8 cellular contexts compared by ENCODE assay signal in genomic region chr15:45036812-45037781, GRCh38. TPM values are rescaled to one million over a fixed set of nuclear protein-coding genes. Genes with fewer than 3 reads are reported as not detected.
DNase-seq lines count a peak whose midpoint lies in the region; ATAC-seq and TF ChIP-seq lines count a peak whose summit lies in the region.
"Not testable (repeated sequence)": the region's sequence is repeated elsewhere in the genome, so short reads cannot be mapped to it uniquely, and the experiment has no call there.

No MANE protein-coding gene starts in this region.

- not testable (repeated sequence) for H3K36me3 ChIP-seq in KMS-11 (ENCODE audit: insufficient read depth); OCI-LY3 (replicated peaks; ENCODE audit: low read depth, low read length); effector memory CD4-positive, alpha-beta T cell (ENCODE audit: control insufficient read depth, insufficient read depth, low read length)

- not testable (repeated sequence) for H3K27me3 ChIP-seq in KMS-11 (ENCODE audit: insufficient read depth, low read depth); OCI-LY3 (ENCODE audit: low read depth, low read length); effector memory CD4-positive, alpha-beta T cell (replicated peaks; ENCODE audit: control insufficient read depth, insufficient read depth, low read length, poor library complexity, severe bottlenecking)

- TF ChIP-seq CTCF in KMS-11 (conservative IDR thresholded peaks at IDR 0.05; ENCODE audit: low read depth, low read length) = peak; percentile 59
- TF ChIP-seq CTCF in OCI-LY3 (IDR thresholded peaks at IDR 0.05; ENCODE audit: low read depth, low read length) = peak; percentile 75

- not testable (repeated sequence) for H3K36me3 Mint-ChIP-seq in activated CD8-positive, alpha-beta memory T cell treated with anti-CD3 and anti-CD28 coated beads, Interleukin-2, amount 10 ng/mL, durations not matched to agents 7 days and 5 days; memory B cell

- CTCF ChIA-PET in activated CD8-positive, alpha-beta memory T cell treated with anti-CD3 and anti-CD28 coated beads, Interleukin-2, amount 10 ng/mL, durations not matched to agents 7 days and 5 days (lab: Charles Lee) = interaction anchor here (0.6 to 4.2 kb wide), 7 partner anchors 9 to 449 kb away, joined by 3 to 21 read pairs (median 5); partner anchors contain the start of gene SORD

- H3K9me3 ChIP-seq in OCI-LY3 (ENCODE audit: insufficient read depth, low read length); effector memory CD4-positive, alpha-beta T cell (ENCODE audit: control insufficient read depth, low read length): not testable (repeated sequence)

- H3K9ac ChIP-seq in KMS-11; OCI-LY3 (ENCODE audit: low read length): not testable (repeated sequence)

- H3K4me2 ChIP-seq in KMS-11; OCI-LY3 (ENCODE audit: low read length): not testable (repeated sequence)

- peak overlapping the region; percentile 8 for H3K27ac Mint-ChIP-seq in activated CD8-positive, alpha-beta memory T cell treated with anti-CD3 and anti-CD28 coated beads, Interleukin-2, amount 10 ng/mL, durations not matched to agents 7 days and 5 days
- H3K27ac Mint-ChIP-seq in memory B cell = peak overlapping the region; percentile 45

- not testable (repeated sequence) for H3K79me2 ChIP-seq in KMS-11 (ENCODE audit: insufficient read depth, low read depth); OCI-LY3 (ENCODE audit: low read length)

- not testable (repeated sequence) for H3K9me3 Mint-ChIP-seq in activated CD8-positive, alpha-beta memory T cell treated with anti-CD3 and anti-CD28 coated beads, Interleukin-2, amount 10 ng/mL, durations not matched to agents 7 days and 5 days (ENCODE audit: low read depth); memory B cell

- not testable (repeated sequence) for H4K20me1 ChIP-seq in KMS-11 (ENCODE audit: insufficient read depth); OCI-LY3 (ENCODE audit: insufficient read depth, low read length)

- not testable (repeated sequence) for H3K4me3 Mint-ChIP-seq in activated CD8-positive, alpha-beta memory T cell treated with anti-CD3 and anti-CD28 coated beads, Interleukin-2, amount 10 ng/mL, durations not matched to agents 7 days and 5 days; memory B cell

- peak; percentile 81 for DNase-seq in COLO668 (lab: John Stamatoyannopoulos, UW; ENCODE audit: unreplicated experiment)
- peak; percentile 80 for DNase-seq in activated CD8-positive, alpha-beta memory T cell treated with anti-CD3 and anti-CD28 coated beads, Interleukin-2, amount 10 ng/mL, durations not matched to agents 7 days and 5 days
- DNase-seq in effector memory CD4-positive, alpha-beta T cell = peak; percentile 37 to 56 (median 42)
- DNase-seq in memory B cell (ENCODE audit: low spot score in 2 of 2) = peak; percentile 71 to 72
- DNase-seq in stimulated activated CD4-positive, alpha-beta T cell treated with anti-CD3 and anti-CD28 coated beads, TNF-alpha, amount 100 ng/mL, for 48 hours (ENCODE audit: low read depth in 3 of 3) = peak; percentile 38 to 52 (median 50)

- H2AFZ ChIP-seq in KMS-11 (ENCODE audit: low read depth); OCI-LY3 (ENCODE audit: low read depth, low read length): not testable (repeated sequence)

- not testable (repeated sequence) for H3K27me3 Mint-ChIP-seq in activated CD8-positive, alpha-beta memory T cell treated with anti-CD3 and anti-CD28 coated beads, Interleukin-2, amount 10 ng/mL, durations not matched to agents 7 days and 5 days; memory B cell

- H3K4me1 ChIP-seq in KMS-11 (ENCODE audit: low read depth, poor library complexity, severe bottlenecking); OCI-LY3 (ENCODE audit: low read length); effector memory CD4-positive, alpha-beta T cell (ENCODE audit: control insufficient read depth, insufficient read depth, low read length, poor library complexity, severe bottlenecking): not testable (repeated sequence)

- H3K4me1 Mint-ChIP-seq in activated CD8-positive, alpha-beta memory T cell treated with anti-CD3 and anti-CD28 coated beads, Interleukin-2, amount 10 ng/mL, durations not matched to agents 7 days and 5 days = peaks cover 13% of the 10 kb centered on the region
- peaks cover 11% of the 10 kb centered on the region for H3K4me1 Mint-ChIP-seq in memory B cell

- H3K27ac ChIP-seq in KMS-11; OCI-LY3 (ENCODE audit: low read length); effector memory CD4-positive, alpha-beta T cell (ENCODE audit: insufficient read depth, low read length, poor library complexity, severe bottlenecking): not testable (repeated sequence)

- peak; percentile 64 for ATAC-seq in GM21528 (IDR thresholded peaks at IDR 0.05; ENCODE audit: low FRiP score, unreplicated experiment)
- peak; percentile 96 for ATAC-seq in activated CD8-positive, alpha-beta memory T cell treated with anti-CD3 and anti-CD28 coated beads, Interleukin-2, amount 10 ng/mL, durations not matched to agents 7 days and 5 days
- peak; percentile 100 for ATAC-seq in memory B cell (ENCODE audit: low read depth)

- H3K4me3 ChIP-seq in KMS-11 (IDR thresholded peaks at IDR 0.05; ENCODE audit: insufficient read depth, low read depth, low read length); OCI-LY3 (ENCODE audit: low read length); effector memory CD4-positive, alpha-beta T cell (ENCODE audit: insufficient read depth, low read depth, low read length, poor library complexity, severe bottlenecking): not testable (repeated sequence)

RNA-seq across cellular contexts. Expression of gene SORD, which starts 14.1 kb away (rescaled TPM):
- 10 to 100 TPM in 1 of 2 experiments, 1 to 10 TPM in 1; 7.8 to 10.7 TPM for total RNA-seq in activated CD8-positive, alpha-beta memory T cell treated with anti-CD3 and anti-CD28 coated beads, Interleukin-2, amount 10 ng/mL, durations not matched to agents 7 days and 5 days
